In the genomic region with DNA sequence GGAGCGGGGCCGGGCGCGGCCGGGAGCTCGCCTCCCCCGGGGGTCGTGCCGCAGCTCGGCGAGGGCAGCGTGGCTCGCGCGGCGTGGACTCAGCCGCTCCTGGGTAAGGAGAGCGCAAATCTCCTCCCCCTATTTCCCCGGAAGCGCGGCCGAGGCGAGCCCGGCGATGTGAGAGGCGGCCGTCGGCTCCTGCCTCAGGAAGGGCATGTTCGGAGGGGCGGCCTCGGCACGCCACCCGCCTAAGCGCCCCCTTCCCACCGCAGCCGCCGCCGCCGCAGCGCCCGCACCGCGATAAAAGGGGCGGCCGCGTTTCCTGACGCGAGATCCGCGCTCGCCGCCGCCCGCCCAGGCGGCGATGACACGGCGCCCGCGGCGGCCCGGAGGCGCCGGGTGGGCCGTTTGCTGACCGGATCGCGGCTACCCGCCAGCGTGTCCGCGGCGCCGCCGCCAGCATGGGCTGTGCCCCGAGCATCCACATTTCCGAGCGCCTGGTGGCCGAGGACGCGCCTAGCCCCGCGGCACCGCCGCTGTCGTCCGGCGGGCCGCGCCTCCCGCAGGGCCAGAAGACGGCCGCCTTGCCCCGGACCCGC, we compare ENCODE assay signal across 1 cellular context.
TF ChIP-seq lines count a peak whose summit lies in the region.

Gene PDE8A, plus strand, starts transcription at position 146 of the 590 bp plus-strand sequence. Its CDS starts 307 bp downstream, at position 453.

TF ChIP-seq in GM12878, 131 proteins besides CTCF, POLR2A, EP300 and RAD21 (continued from another document):
- TF ChIP-seq LARP7 (IDR thresholded peaks at IDR 0.05): peak; percentile 74; the same call in 1 of the 2 replicates
